9 cellular contexts compared by ENCODE assay signal in genomic region chr11:84564180-84564866, GRCh38.
DNase-seq lines count a peak whose midpoint lies in the region; ATAC-seq, FAIRE-seq and TF ChIP-seq lines count a peak whose summit lies in the region.
"Had no signal": no experiment of that assay in that cellular context is flagged by ENCODE, and none has a peak within 500 bp of the region (broad histone marks: within the 10 kb centered on the region; RNA-seq: fewer than 3 reads in every experiment).

No MANE protein-coding gene starts in this region.

- intact Hi-C loops in mucosa of descending colon (cut with DNase I, micrococcal nuclease) = no loop called here

- peak; percentile 94 for FAIRE-seq in RCC 7860 (lab: Jason Lieb, UNC)
- FAIRE-seq: colon had no signal

- ATAC-seq in GM19372 (IDR thresholded peaks at IDR 0.05; ENCODE audit: low read depth, unreplicated experiment) (peak; percentile 81), HG03280 (IDR thresholded peaks at IDR 0.05; ENCODE audit: unreplicated experiment) (peak; percentile 73), mucosa of descending colon (peak; percentile 94)

- H3K4me1 ChIP-seq in mucosa of descending colon (ENCODE audit: low read depth) = no peaks in the 10 kb centered on the region

- H3K9me3 ChIP-seq in mucosa of descending colon = no peaks in the 10 kb centered on the region

- no peaks in the 10 kb centered on the region for H3K36me3 ChIP-seq in mucosa of descending colon (ENCODE audit: low read depth)

- no peak overlapping the region for H3K4me3 ChIP-seq in mucosa of descending colon

- TF ChIP-seq CTCF in mucosa of descending colon (IDR thresholded peaks at IDR 0.05) = peak; percentile 58

- DNase-seq in NCI-H146 (lab: John Stamatoyannopoulos, UW) = peak; percentile 19
- no peak for DNase-seq in NCI-H146 treated with DMSO at 0.1 percent for 48 hours (lab: John Stamatoyannopoulos, UW; ENCODE audit: unreplicated experiment)
- peak; percentile 84 for DNase-seq in RCC 7860 (ENCODE audit: low spot score)
- peak; percentile 63 for DNase-seq in dermis blood vessel endothelial cell
- peak in 2 of 3 donors; percentile 39 to 69 for DNase-seq in mucosa of descending colon
- no peak for DNase-seq in epidermal melanocyte (ENCODE audit: insufficient read length, low spot score)

Comparison
In these comparisons a context has a peak if more than half of its experiments do, and no peak if none do; other contexts are left out.
1. DNase-seq: peak in NCI-H146 (single experiment), RCC 7860 (single experiment), dermis blood vessel endothelial cell (single experiment) and mucosa of descending colon (2 of 3); none in NCI-H146 treated with DMSO at 0.1 percent for 48 hours (single experiment) and epidermal melanocyte (single experiment).
2. Peak in every context shown above with its lines, with median percentiles within 50 percentile points of each other: ATAC-seq.